Comparison of ENCODE assay signal across 8 cellular contexts in the genomic region with DNA sequence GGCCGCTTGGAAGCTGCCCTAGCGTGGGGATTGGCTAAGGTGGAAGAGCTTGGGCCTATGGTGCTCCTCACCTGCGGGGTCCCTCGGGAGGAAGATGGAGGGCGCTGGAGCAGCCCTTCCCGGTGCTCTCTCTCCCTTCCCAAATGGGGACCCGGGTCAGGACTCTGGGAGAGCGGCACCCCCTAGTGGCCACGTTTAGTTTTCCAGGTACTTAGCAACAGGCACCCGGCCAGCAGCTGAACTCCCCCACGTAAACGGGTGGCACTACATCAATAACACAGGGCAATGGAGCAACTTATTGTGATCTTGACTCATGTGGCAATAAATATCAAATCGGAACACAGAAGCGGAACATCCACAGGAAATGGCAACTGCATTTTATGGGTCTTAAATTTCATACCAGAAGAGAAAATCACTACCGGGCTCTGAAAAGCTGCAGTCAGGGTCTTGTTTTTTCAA.
DNase-seq lines count a peak whose midpoint lies in the region; ATAC-seq lines count a peak whose summit lies in the region.

No MANE protein-coding gene starts in this region.

- no peak overlapping the region for H3K27ac ChIP-seq in Karpas-422 (ENCODE audit: low read length)

- H3K4me3 Mint-ChIP-seq in stimulated activated naive B cell treated with anti-CD40 and anti-IgM and Interleukin-4, amounts not matched to agents 10 μg/mL and 1 μg/mL and 100 μg/mL, for 72 hours, result no peak overlapping the region

- no peaks in the 10 kb centered on the region for H3K27me3 ChIP-seq in Karpas-422 (ENCODE audit: low read length)

- no peaks in the 10 kb centered on the region for H3K9me3 ChIP-seq in Karpas-422 (ENCODE audit: low read length)

- no peak overlapping the region; the same call in 1 of the 2 replicates for H2AFZ ChIP-seq in Karpas-422 (ENCODE audit: low read length)

- H3K9me2 ChIP-seq in Karpas-422 (replicated peaks; ENCODE audit: insufficient read depth, low read length), result no peaks in the 10 kb centered on the region

- no peak overlapping the region for H3K4me3 ChIP-seq in Karpas-422 (ENCODE audit: low read length)

- peak overlapping the region; percentile 23 for H3K4me2 ChIP-seq in Karpas-422 (ENCODE audit: low read depth, low read length, poor library complexity, severe bottlenecking)

- H3K4me1 ChIP-seq in Karpas-422 (ENCODE audit: low read length), result peaks cover 10% of the 10 kb centered on the region

- no peak overlapping the region for H3K27ac Mint-ChIP-seq in stimulated activated naive B cell treated with anti-CD40 and anti-IgM and Interleukin-4, amounts not matched to agents 10 μg/mL and 1 μg/mL and 100 μg/mL, for 72 hours

- no peaks in the 10 kb centered on the region for H3K36me3 Mint-ChIP-seq in stimulated activated naive B cell treated with anti-CD40 and anti-IgM and Interleukin-4, amounts not matched to agents 10 μg/mL and 1 μg/mL and 100 μg/mL, for 72 hours

- H3K36me3 ChIP-seq in Karpas-422 (ENCODE audit: insufficient read depth, low read length), result no peaks in the 10 kb centered on the region

- H3K4me1 Mint-ChIP-seq in stimulated activated naive B cell treated with anti-CD40 and anti-IgM and Interleukin-4, amounts not matched to agents 10 μg/mL and 1 μg/mL and 100 μg/mL, for 72 hours, result peaks cover 1 to 5% of the 10 kb centered on the region in 2 donors

- H3K79me2 ChIP-seq in Karpas-422 (ENCODE audit: low read length), result no peaks in the 10 kb centered on the region

- no peaks in the 10 kb centered on the region for H4K20me1 ChIP-seq in Karpas-422 (ENCODE audit: insufficient read depth, low read depth, low read length)

- peaks cover 20 to 29% of the 10 kb centered on the region in 2 donors for H3K27me3 Mint-ChIP-seq in stimulated activated naive B cell treated with anti-CD40 and anti-IgM and Interleukin-4, amounts not matched to agents 10 μg/mL and 1 μg/mL and 100 μg/mL, for 72 hours

- H3K9me3 Mint-ChIP-seq in stimulated activated naive B cell treated with anti-CD40 and anti-IgM and Interleukin-4, amounts not matched to agents 10 μg/mL and 1 μg/mL and 100 μg/mL, for 72 hours, result peaks cover 0 to 1% of the 10 kb centered on the region in 2 donors

- ATAC-seq in GM19351 (IDR thresholded peaks at IDR 0.05; ENCODE audit: unreplicated experiment), result peak; percentile 82
- peak in 1 of 2 donors; percentile 55 for ATAC-seq in stimulated activated naive B cell treated with anti-CD40 and anti-IgM and Interleukin-4, amounts not matched to agents 10 μg/mL and 1 μg/mL and 100 μg/mL, for 72 hours (replicated peaks)

- peak; percentile 70 for DNase-seq in COLO829 (ENCODE audit: low spot score)
- DNase-seq in Karpas-422, result peak; percentile 87
- peak; percentile 62 for DNase-seq in SK-N-DZ (ENCODE audit: low spot score)
- DNase-seq in ecto neural progenitor cell (ENCODE audit: low spot score), result peak; percentile 84
- DNase-seq in medulla oblongata (ENCODE audit: extremely low spot score), result peak; percentile 58
- peak; percentile 20 for DNase-seq in stimulated activated naive B cell treated with anti-CD40 and anti-IgM and Interleukin-4, amounts not matched to agents 10 μg/mL and 1 μg/mL and 100 μg/mL, for 72 hours
- no peak for DNase-seq in dedifferentiated amniotic fluid mesenchymal stem cell (ENCODE audit: extremely low spot score)

- H3K9ac ChIP-seq in Karpas-422 (ENCODE audit: low read length), result no peak overlapping the region
